8 cellular contexts compared by ENCODE assay signal in genomic region chr4:1809754-1810502, GRCh38. TPM values are rescaled to one million over a fixed set of nuclear protein-coding genes. Genes with fewer than 3 reads are reported as not detected.
DNase-seq lines count a peak whose midpoint lies in the region; ATAC-seq and TF ChIP-seq lines count a peak whose summit lies in the region.

No MANE protein-coding gene starts in this region.

- H3K9ac ChIP-seq in colonic mucosa (ENCODE audit: low read depth in 2 of 2, low read length in 2 of 2) = no peak overlapping the region

- no peaks in the 10 kb centered on the region for H3K4me1 ChIP-seq in colonic mucosa

- DNase-seq in SIG-M5 treated with dmso at 0.1 percent for 504 hours (lab: John Stamatoyannopoulos, UW; ENCODE audit: unreplicated experiment) = peak; percentile 33
- no peak for DNase-seq in SIG-M5 (lab: John Stamatoyannopoulos, UW)
- peak; percentile 48 for DNase-seq in NCI-H2171 (lab: John Stamatoyannopoulos, UW)
- DNase-seq in activated CD4-positive, alpha-beta T cell treated with anti-CD3 and anti-CD28 coated beads for 4 hours = peak; percentile 51 to 55
- DNase-seq in colonic mucosa = peak; percentile 76
- DNase-seq in left kidney (ENCODE audit: low read depth, low spot score) = peak; percentile 90
- DNase-seq in stimulated activated CD4-positive, alpha-beta T cell treated with anti-CD3 and anti-CD28 coated beads, Interleukin-4, amount 100 ng/mL, for 4 hours = peak; percentile 47 to 68

- no peak overlapping the region for H3K27ac ChIP-seq in colonic mucosa

- intact Hi-C loops in colonic mucosa (cut with DNase I) = loop anchor here (2.0 to 5.0 kb wide), 2 partner anchors 63 to 87 kb away; no protein-coding TSS in a partner anchor

- H3K27me3 ChIP-seq in colonic mucosa = no peaks in the 10 kb centered on the region

- no peak overlapping the region for H3K4me3 ChIP-seq in colonic mucosa

- H3K36me3 ChIP-seq in colonic mucosa = no peaks in the 10 kb centered on the region

- ATAC-seq in HG02571 (IDR thresholded peaks at IDR 0.05; ENCODE audit: unreplicated experiment) = no peak

- H3K9me3 ChIP-seq in colonic mucosa = no peaks in the 10 kb centered on the region

- peak; percentile 89 for TF ChIP-seq CTCF in colonic mucosa (IDR thresholded peaks at IDR 0.05)

RNA-seq across cellular contexts. Expression of gene FGFR3, which starts 16.8 kb away (rescaled TPM):
- total RNA-seq in colonic mucosa = 10 to 100 TPM; 32.3 to 52.9 TPM

RNA-seq across cellular contexts. Expression of gene LETM1, which starts 46.0 kb away (rescaled TPM):
- 100 to 1,000 TPM in 1 of 2 donors, 10 to 100 TPM in 1; 76.2 to 139 TPM for total RNA-seq in colonic mucosa
